Comparison of ENCODE assay signal across 22 cellular contexts in the genomic region with DNA sequence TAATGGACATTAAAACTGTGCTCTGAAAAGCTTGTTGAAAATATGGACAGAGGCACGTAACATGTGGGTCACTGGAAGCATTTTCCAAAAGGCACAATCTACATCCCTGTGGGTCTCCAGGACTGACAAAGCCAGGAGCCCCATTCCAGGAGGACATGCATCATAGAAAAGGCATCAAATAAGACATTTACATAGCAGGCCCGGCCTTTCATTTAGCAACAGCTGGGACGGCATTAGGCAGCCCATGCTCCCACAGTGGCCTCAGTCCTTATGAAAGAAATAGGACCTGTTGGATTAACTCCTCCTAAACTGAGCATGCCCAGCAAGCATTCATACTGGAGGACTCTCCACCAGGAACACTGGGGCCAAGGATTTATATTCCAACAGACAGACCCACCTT.
DNase-seq lines count a peak whose midpoint lies in the region; ATAC-seq and TF ChIP-seq lines count a peak whose summit lies in the region.
"Had no signal": no experiment of that assay in that cellular context is flagged by ENCODE, and none has a peak within 500 bp of the region (broad histone marks: within the 10 kb centered on the region; RNA-seq: fewer than 3 reads in every experiment).

No MANE protein-coding gene starts in this region.

- TF ChIP-seq CTCF in nephron (IDR thresholded peaks at IDR 0.05; ENCODE audit: unreplicated experiment in 3 of 3): no peak

- H3K27me3 Mint-ChIP-seq in nephron (ENCODE audit: low read depth): peaks cover 27% of the 10 kb centered on the region
- peaks cover 42% of the 10 kb centered on the region for H3K27me3 Mint-ChIP-seq in stimulated activated memory B cell treated with anti-CD40 and anti-IgM and Interleukin-4, amounts not matched to agents 10 μg/mL and 1 μg/mL and 100 μg/mL, for 72 hours

- H3K36me3 Mint-ChIP-seq in nephron (ENCODE audit: low read depth): no peaks in the 10 kb centered on the region
- no peaks in the 10 kb centered on the region for H3K36me3 Mint-ChIP-seq in stimulated activated memory B cell treated with anti-CD40 and anti-IgM and Interleukin-4, amounts not matched to agents 10 μg/mL and 1 μg/mL and 100 μg/mL, for 72 hours
- H3K36me3 Mint-ChIP-seq: CD4-positive, CD25-positive, alpha-beta regulatory T cell had no signal

- H3K9me3 Mint-ChIP-seq in nephron: peaks cover under 1% of the 10 kb centered on the region
- peaks cover 2% of the 10 kb centered on the region for H3K9me3 Mint-ChIP-seq in stimulated activated memory B cell treated with anti-CD40 and anti-IgM and Interleukin-4, amounts not matched to agents 10 μg/mL and 1 μg/mL and 100 μg/mL, for 72 hours

- WGBS in right cardiac atrium: 61% methylated on average over 3 of the region's 3 CpGs

- no peak overlapping the region for H3K4me3 ChIP-seq in right cardiac atrium (ENCODE audit: low read length)
- H3K4me3 ChIP-seq: BLaER1, HAP-1, K562, PC-9 had no signal

- no peaks in the 10 kb centered on the region for H3K27me3 ChIP-seq in right cardiac atrium (ENCODE audit: control insufficient read depth, insufficient read depth)
- H3K27me3 ChIP-seq: BLaER1 had no signal

- peaks cover 18% of the 10 kb centered on the region for H3K4me1 Mint-ChIP-seq in nephron
- H3K4me1 Mint-ChIP-seq in stimulated activated memory B cell treated with anti-CD40 and anti-IgM and Interleukin-4, amounts not matched to agents 10 μg/mL and 1 μg/mL and 100 μg/mL, for 72 hours: no peaks in the 10 kb centered on the region
- H3K4me1 Mint-ChIP-seq: CD4-positive, CD25-positive, alpha-beta regulatory T cell had no signal

- no peak overlapping the region for H3K4me3 Mint-ChIP-seq in nephron
- H3K4me3 Mint-ChIP-seq in stimulated activated memory B cell treated with anti-CD40 and anti-IgM and Interleukin-4, amounts not matched to agents 10 μg/mL and 1 μg/mL and 100 μg/mL, for 72 hours: no peak overlapping the region
- H3K4me3 Mint-ChIP-seq: CD4-positive, CD25-positive, alpha-beta regulatory T cell; HFFc6 had no signal

- DNase-seq in Right ventricle myocardium inferior (ENCODE audit: missing footprints) (peak; percentile 4), right cardiac atrium (no peak), NCI-H524 treated with DMSO at 0.1 percent for 48 hours (lab: John Stamatoyannopoulos, UW) (peak; percentile 84), SHP77 treated with DMSO at 0.1 percent for 48 hours (lab: John Stamatoyannopoulos, UW) (no peak), germinal center (ENCODE audit: low spot score) (no peak)
- DNase-seq: CD4-positive, CD25-positive, alpha-beta regulatory T cell; DMS53; GOT3; HFFc6; MV-4-11; NCI-H1105; NCI-H1436 treated with DMSO at 0.1 percent for 48 hours; NCI-H187 treated with DMSO at 0.1 percent for 48 hours; NCI-H446; NCI-H526 treated with DMSO at 0.1 percent for 48 hours; PC-9; Right ventricle myocardium superior had no signal

- intact Hi-C loops in Right ventricle myocardium inferior (cut with DNase I) (no loop called here), right cardiac atrium (cut with DNase I) (no loop called here)

- no peaks in the 10 kb centered on the region for H3K4me1 ChIP-seq in right cardiac atrium (ENCODE audit: control insufficient read depth, insufficient read depth, low read length)
- H3K4me1 ChIP-seq: BLaER1, HAP-1 had no signal

- H3K9me3 ChIP-seq in right cardiac atrium (ENCODE audit: control insufficient read depth, low read length): no peaks in the 10 kb centered on the region
- H3K9me3 ChIP-seq: BLaER1, HAP-1 had no signal

- H3K27ac ChIP-seq in right cardiac atrium (ENCODE audit: low read length): no peak overlapping the region
- H3K27ac ChIP-seq: BLaER1, PC-9 had no signal

- ATAC-seq in Right ventricle myocardium inferior (peak; percentile 38), right cardiac atrium (no peak)
- no peak for ATAC-seq in stimulated activated memory B cell treated with anti-CD40 and anti-IgM and Interleukin-4, amounts not matched to agents 10 μg/mL and 1 μg/mL and 100 μg/mL, for 72 hours
- ATAC-seq: K562 had no signal

- peak overlapping the region in 2 of 3 experiments; percentile 8 to 58 for H3K27ac Mint-ChIP-seq in nephron
- no peak overlapping the region for H3K27ac Mint-ChIP-seq in stimulated activated memory B cell treated with anti-CD40 and anti-IgM and Interleukin-4, amounts not matched to agents 10 μg/mL and 1 μg/mL and 100 μg/mL, for 72 hours
- H3K27ac Mint-ChIP-seq: CD4-positive, CD25-positive, alpha-beta regulatory T cell; HFFc6 had no signal

Comparison
In these comparisons a context has a peak if more than half of its experiments do, and no peak if none do; other contexts are left out.
1. DNase-seq: peak in Right ventricle myocardium inferior (single experiment) and NCI-H524 treated with DMSO at 0.1 percent for 48 hours (single experiment); none in right cardiac atrium (0 of 3), SHP77 treated with DMSO at 0.1 percent for 48 hours (single experiment) and germinal center (single experiment).